In the genomic region with DNA sequence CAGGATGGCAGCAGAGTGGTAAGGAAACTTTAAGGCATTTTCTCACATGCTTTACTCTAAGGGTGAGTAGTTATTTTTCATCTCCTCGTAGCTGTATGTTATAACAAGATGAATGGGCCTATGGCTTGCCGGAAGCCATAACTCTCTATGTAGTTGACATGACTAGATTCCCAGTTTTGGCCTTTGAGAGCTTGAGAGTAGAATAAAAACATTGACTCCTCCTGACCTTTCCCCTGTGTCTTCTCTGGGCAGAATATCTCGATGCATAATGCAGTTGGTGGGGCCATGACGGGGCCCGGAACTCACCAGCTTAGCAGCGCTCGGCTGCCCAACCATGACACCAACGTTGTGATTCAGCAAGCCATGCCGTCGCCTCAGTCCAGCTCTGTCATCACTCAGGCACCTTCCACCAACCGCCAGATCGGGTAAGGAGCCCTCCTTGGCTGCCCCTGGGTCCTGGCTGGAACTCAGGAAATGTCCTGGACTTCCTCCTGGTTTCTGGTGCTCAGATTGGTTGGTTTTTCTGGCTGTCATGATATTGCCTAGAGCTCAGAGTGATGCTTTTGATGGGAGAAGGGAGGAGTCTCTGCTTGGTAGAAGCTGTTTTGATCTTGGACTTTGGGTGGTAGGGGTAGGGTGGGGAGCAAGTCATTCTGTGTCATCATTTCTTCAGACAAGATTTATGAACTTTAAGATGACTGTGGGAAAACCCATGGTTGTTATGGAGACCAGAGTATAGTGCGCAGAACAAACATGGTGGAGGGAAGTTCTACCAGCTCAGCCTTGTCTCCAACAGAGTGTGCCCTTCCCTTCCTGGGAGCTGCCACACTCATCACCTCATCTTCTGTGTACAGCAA, we compare ENCODE assay signal across 11 cellular contexts.
A peak's percentile ranks its signal among the peaks of the same experiment; 100 is the strongest.
DNase-seq lines count a peak whose midpoint lies in the region; ATAC-seq and TF ChIP-seq lines count a peak whose summit lies in the region.
"Had no signal": no experiment of that assay in that cellular context is flagged by ENCODE, and none has a peak within 500 bp of the region (broad histone marks: within the 10 kb centered on the region; RNA-seq: fewer than 3 reads in every experiment).

No MANE protein-coding gene starts in this region.

- H3K9me3 Mint-ChIP-seq in activated CD4-positive, alpha-beta memory T cell treated with anti-CD3 and anti-CD28 coated beads, Interleukin-2, amount 10 ng/mL, durations not matched to agents 7 days and 5 days: no peaks in the 10 kb centered on the region
- H3K9me3 Mint-ChIP-seq: activated naive CD4-positive, alpha-beta T cell treated with anti-CD3 and anti-CD28 coated beads, Interleukin-2, amount 50 U/mL, for 24 hours; endodermal cell had no signal

- WGBS in smooth muscle cell (ENCODE audit: low lambda C conversion rate): 96% methylated on average over 13 of the region's 13 CpGs

- H3K27ac ChIP-seq in smooth muscle cell (ENCODE audit: low read depth): no peak overlapping the region

- H3K4me1 ChIP-seq in smooth muscle cell (ENCODE audit: low read depth): peaks cover 18% of the 10 kb centered on the region

- DNase-seq in NAMALWA (ENCODE audit: low spot score) (peak; percentile 94), renal cortical epithelial cell (ENCODE audit: low read depth) (peak; percentile 96), activated gamma-delta T cell (lab: John Stamatoyannopoulos, UW) (no peak), smooth muscle cell (lab: John Stamatoyannopoulos, UW; ENCODE audit: unreplicated experiment) (no peak)
- no peak for DNase-seq in activated CD4-positive, alpha-beta memory T cell treated with anti-CD3 and anti-CD28 coated beads, Interleukin-2, amount 10 ng/mL, durations not matched to agents 7 days and 5 days
- no peak for DNase-seq in stimulated activated CD4-positive, alpha-beta T cell treated with anti-CD3 and anti-CD28 coated beads, Interleukin-15, amount 100 ng/mL, for 24 hours
- DNase-seq: endodermal cell, NCI-H526 had no signal

- CTCF ChIA-PET in activated CD4-positive, alpha-beta memory T cell treated with anti-CD3 and anti-CD28 coated beads, Interleukin-2, amount 10 ng/mL, durations not matched to agents 7 days and 5 days (lab: Charles Lee): no interaction called here

- H3K79me2 ChIP-seq in smooth muscle cell (ENCODE audit: low read depth): no peaks in the 10 kb centered on the region

- no peak overlapping the region for H3K4me3 ChIP-seq in smooth muscle cell

- TF ChIP-seq CTCF in smooth muscle cell (IDR thresholded peaks at IDR 0.05; ENCODE audit: borderline replicate concordance, insufficient read depth, poor library complexity, severe bottlenecking): no peak

- H3K27ac Mint-ChIP-seq in activated CD4-positive, alpha-beta memory T cell treated with anti-CD3 and anti-CD28 coated beads, Interleukin-2, amount 10 ng/mL, durations not matched to agents 7 days and 5 days: no peak overlapping the region
- H3K27ac Mint-ChIP-seq: activated naive CD4-positive, alpha-beta T cell treated with anti-CD3 and anti-CD28 coated beads, Interleukin-2, amount 50 U/mL, for 24 hours; endodermal cell had no signal

- H3F3A ChIP-seq in smooth muscle cell (ENCODE audit: low read depth): peaks cover 11% of the 10 kb centered on the region

- H3K4me1 Mint-ChIP-seq in activated CD4-positive, alpha-beta memory T cell treated with anti-CD3 and anti-CD28 coated beads, Interleukin-2, amount 10 ng/mL, durations not matched to agents 7 days and 5 days: no peaks in the 10 kb centered on the region
- H3K4me1 Mint-ChIP-seq: activated naive CD4-positive, alpha-beta T cell treated with anti-CD3 and anti-CD28 coated beads, Interleukin-2, amount 50 U/mL, for 24 hours had no signal

- no peaks in the 10 kb centered on the region for H4K20me1 ChIP-seq in smooth muscle cell (ENCODE audit: low read depth)

- no peaks in the 10 kb centered on the region for H3K9me3 ChIP-seq in smooth muscle cell (replicated peaks; ENCODE audit: low read depth)

- H3K4me2 ChIP-seq in smooth muscle cell: no peak overlapping the region

- H3K36me3 Mint-ChIP-seq in activated CD4-positive, alpha-beta memory T cell treated with anti-CD3 and anti-CD28 coated beads, Interleukin-2, amount 10 ng/mL, durations not matched to agents 7 days and 5 days (ENCODE audit: low read depth): no peaks in the 10 kb centered on the region
- H3K36me3 Mint-ChIP-seq: activated naive CD4-positive, alpha-beta T cell treated with anti-CD3 and anti-CD28 coated beads, Interleukin-2, amount 50 U/mL, for 24 hours had no signal

- no peak overlapping the region for H3K4me3 Mint-ChIP-seq in activated CD4-positive, alpha-beta memory T cell treated with anti-CD3 and anti-CD28 coated beads, Interleukin-2, amount 10 ng/mL, durations not matched to agents 7 days and 5 days
- H3K4me3 Mint-ChIP-seq: activated naive CD4-positive, alpha-beta T cell treated with anti-CD3 and anti-CD28 coated beads, Interleukin-2, amount 50 U/mL, for 24 hours; endodermal cell had no signal

- H2AFZ ChIP-seq in smooth muscle cell (ENCODE audit: low read depth): no peak overlapping the region

- POLR2A ChIA-PET in activated CD4-positive, alpha-beta memory T cell treated with anti-CD3 and anti-CD28 coated beads, Interleukin-2, amount 10 ng/mL, durations not matched to agents 7 days and 5 days (lab: Charles Lee): no interaction called here

- no peaks in the 10 kb centered on the region for H3K27me3 Mint-ChIP-seq in activated CD4-positive, alpha-beta memory T cell treated with anti-CD3 and anti-CD28 coated beads, Interleukin-2, amount 10 ng/mL, durations not matched to agents 7 days and 5 days

- peak; percentile 89 for ATAC-seq in GM19043 (IDR thresholded peaks at IDR 0.05; ENCODE audit: low read depth, unreplicated experiment)
- peak; percentile 71 for ATAC-seq in HG02763 (IDR thresholded peaks at IDR 0.05; ENCODE audit: unreplicated experiment)

- no peaks in the 10 kb centered on the region for H3K27me3 ChIP-seq in smooth muscle cell (ENCODE audit: low read depth)

- H3K9ac ChIP-seq in smooth muscle cell (ENCODE audit: low read depth): no peak overlapping the region

- H3K36me3 ChIP-seq in smooth muscle cell (ENCODE audit: low read depth): no peaks in the 10 kb centered on the region

Comparison
In these comparisons a context has a peak if more than half of its experiments do, and no peak if none do; other contexts are left out.
1. DNase-seq: peak in NAMALWA (single experiment) and renal cortical epithelial cell (single experiment); none in activated CD4-positive, alpha-beta memory T cell treated with anti-CD3 and anti-CD28 coated beads, Interleukin-2, amount 10 ng/mL, durations not matched to agents 7 days and 5 days (single experiment), activated gamma-delta T cell (single experiment), smooth muscle cell (single experiment) and stimulated activated CD4-positive, alpha-beta T cell treated with anti-CD3 and anti-CD28 coated beads, Interleukin-15, amount 100 ng/mL, for 24 hours (single experiment).